Comparison of ENCODE assay signal across 14 cellular contexts in genomic region chr7:137989127-137989526, GRCh38. TPM values are rescaled to one million over a fixed set of nuclear protein-coding genes. Genes with fewer than 3 reads are reported as not detected.
DNase-seq lines count a peak whose midpoint lies in the region; ATAC-seq, FAIRE-seq and TF ChIP-seq lines count a peak whose summit lies in the region.
"Had no signal": no experiment of that assay in that cellular context is flagged by ENCODE, and none has a peak within 500 bp of the region (broad histone marks: within the 10 kb centered on the region; RNA-seq: fewer than 3 reads in every experiment).

No MANE protein-coding gene starts in this region.

- H2AFZ ChIP-seq in SK-N-SH (ENCODE audit: low read depth): no peak overlapping the region
- no peak overlapping the region for H2AFZ ChIP-seq in osteoblast (ENCODE audit: low read length)

- H3K79me2 ChIP-seq in SK-N-SH (ENCODE audit: insufficient read depth) (peaks cover 96% of the 10 kb centered on the region), osteoblast (ENCODE audit: insufficient read depth, low read length) (peaks cover 86% of the 10 kb centered on the region)

- H3K9me3 ChIP-seq in SK-N-SH: no peaks in the 10 kb centered on the region
- no peaks in the 10 kb centered on the region for H3K9me3 ChIP-seq in duodenal mucosa (ENCODE audit: control insufficient read depth in 1 of 2, low read length in 2 of 2)
- H3K9me3 ChIP-seq in osteoblast (ENCODE audit: low read depth, low read length): no peaks in the 10 kb centered on the region
- H3K9me3 ChIP-seq in tibial nerve: no peaks in the 10 kb centered on the region

- 98% methylated on average over 7 of the region's 7 CpGs for WGBS in SK-N-SH (ENCODE audit: low lambda C conversion rate)
- WGBS in tibial nerve, 2 donors: 17 to 20% methylated on average over 7 of the region's 7 CpGs

- peak overlapping the region; percentile 39 to 93; a peak in 2 of 4 replicates for H3K27ac ChIP-seq in SK-N-SH (ENCODE audit: low read depth in 2 of 2, low read length in 1 of 2)
- H3K27ac ChIP-seq in duodenal mucosa (ENCODE audit: low read depth, low read length): peak overlapping the region; percentile 25
- peak overlapping the region; percentile 98 for H3K27ac ChIP-seq in osteoblast (ENCODE audit: low read depth, low read length)
- peak overlapping the region; percentile 19 to 99 (median 84) for H3K27ac ChIP-seq in tibial nerve

- peaks cover 0 to 7% of the 10 kb centered on the region in 2 experiments for H3K36me3 ChIP-seq in SK-N-SH (replicated peaks in 1 of 2; ENCODE audit: control insufficient read depth in 1 of 2, insufficient read depth in 2 of 2, low read length in 1 of 2)
- H3K36me3 ChIP-seq in duodenal mucosa (ENCODE audit: control insufficient read depth in 1 of 2, insufficient read depth in 2 of 2, low read length in 2 of 2): no peaks in the 10 kb centered on the region
- peaks cover 6% of the 10 kb centered on the region for H3K36me3 ChIP-seq in osteoblast (ENCODE audit: insufficient read depth, low read length)
- H3K36me3 ChIP-seq in tibial nerve: no peaks in the 10 kb centered on the region

- no peak for DNase-seq in SK-N-SH
- no peak for DNase-seq in osteoblast (ENCODE audit: insufficient read length, low spot score, missing footprints)
- peak in 1 of 2 donors; percentile 60 for DNase-seq in tibial nerve (ENCODE audit: low spot score in 2 of 2)
- DNase-seq in H54 (ENCODE audit: insufficient read length, low spot score): no peak
- DNase-seq in kidney glomerular epithelial cell (lab: John Stamatoyannopoulos, UW): no peak
- DNase-seq in stimulated activated naive CD8-positive, alpha-beta T cell treated with anti-CD3 and anti-CD28 coated beads, Interleukin-15, Interleukin-2, amounts not matched to agents 100 U/mL and 50 U/mL, for 24 hours: no peak
- DNase-seq: activated CD4-positive, alpha-beta memory T cell treated with anti-CD3 and anti-CD28 coated beads for 36 hours; activated T-cell treated with anti-CD3 and anti-CD28 coated beads, Interleukin-2, amount 50 U/mL, for 48 hours; cerebellar nuclear complex; DMS53; KG1; PC-3 had no signal

- no peaks in the 10 kb centered on the region for H3K9me2 ChIP-seq in SK-N-SH

- TF ChIP-seq POLR2A in tibial nerve (IDR thresholded peaks at IDR 0.05) (no peak), H54 (IDR thresholded peaks at IDR 0.05; ENCODE audit: low read depth, low read length) (no peak)

- peaks cover 45% of the 10 kb centered on the region for H3F3A ChIP-seq in SK-N-SH (replicated peaks; ENCODE audit: insufficient read depth)

- H3K9ac ChIP-seq in SK-N-SH (no peak overlapping the region), duodenal mucosa (ENCODE audit: low read depth in 1 of 2, low read length in 2 of 2) (no peak overlapping the region)

- H3K4me3 ChIP-seq in SK-N-SH (ENCODE audit: low read depth in 2 of 2, low read length in 1 of 2): no peak overlapping the region
- H3K4me3 ChIP-seq in duodenal mucosa (ENCODE audit: low read depth in 1 of 2, low read length in 2 of 2): no peak overlapping the region
- H3K4me3 ChIP-seq in osteoblast (ENCODE audit: insufficient read depth, low read length): no peak overlapping the region
- no peak overlapping the region for H3K4me3 ChIP-seq in tibial nerve

- CTCF ChIA-PET in SK-N-SH (lab: Yijun Ruan, JAX): interaction anchor here (2.8 kb wide), 1 partner anchor 14 kb away, joined by 13 read pairs; the partner anchor contains the start of gene CREB3L2

- H3K4me1 ChIP-seq in SK-N-SH (ENCODE audit: control insufficient read depth in 1 of 2, insufficient read depth in 2 of 2, low read depth in 1 of 2, low read length in 1 of 2) (peaks cover 49 to 61% of the 10 kb centered on the region in 2 experiments), duodenal mucosa (ENCODE audit: control insufficient read depth in 1 of 2, insufficient read depth in 2 of 2, low read length in 2 of 2) (peaks cover 62 to 68% of the 10 kb centered on the region in 2 donors), osteoblast (ENCODE audit: insufficient read depth, low read length) (peaks cover 97% of the 10 kb centered on the region), tibial nerve (peaks cover 0 to 100% (median 86%) of the 10 kb centered on the region in 4 donors)

- H3K27me3 ChIP-seq in SK-N-SH (ENCODE audit: insufficient read depth) (no peaks in the 10 kb centered on the region), duodenal mucosa (ENCODE audit: control insufficient read depth in 1 of 2, insufficient read depth in 2 of 2, low read length in 2 of 2) (no peaks in the 10 kb centered on the region), osteoblast (ENCODE audit: insufficient read depth, low read length) (no peaks in the 10 kb centered on the region), tibial nerve (no peaks in the 10 kb centered on the region)

- TF ChIP-seq EP300 in SK-N-SH (IDR thresholded peaks at IDR 0.05; ENCODE audit: borderline replicate concordance in 1 of 2, low read depth in 1 of 2, low read length in 1 of 2) (no peak), tibial nerve (IDR thresholded peaks at IDR 0.05) (peak in 1 of 2 donors; percentile 42)

- no peak for FAIRE-seq in H54 (lab: Jason Lieb, UNC)

- TF ChIP-seq RAD21 in SK-N-SH (IDR thresholded peaks at IDR 0.05; ENCODE audit: low read length): no peak

- no peak for ATAC-seq in SK-N-SH treated with all-trans-retinoic acid at 6 μM for 48 hours
- no peak for ATAC-seq in stimulated activated naive CD8-positive, alpha-beta T cell treated with anti-CD3 and anti-CD28 coated beads, Interleukin-15, Interleukin-2, amounts not matched to agents 100 U/mL and 50 U/mL, for 24 hours
- ATAC-seq: PC-3 had no signal

- POLR2A ChIA-PET in SK-N-SH (lab: Yijun Ruan, JAX): no interaction called here

- no peak for TF ChIP-seq CTCF in SK-N-SH (IDR thresholded peaks at IDR 0.05)
- TF ChIP-seq CTCF in osteoblast (IDR thresholded peaks at IDR 0.05; ENCODE audit: extremely low read depth, low read depth, low read length): no peak
- TF ChIP-seq CTCF in tibial nerve (IDR thresholded peaks at IDR 0.05): peak in 1 of 5 experiments; percentile 23

- no peaks in the 10 kb centered on the region for H4K20me1 ChIP-seq in SK-N-SH (ENCODE audit: insufficient read depth)
- peaks cover 4% of the 10 kb centered on the region for H4K20me1 ChIP-seq in osteoblast (ENCODE audit: insufficient read depth, low read length)

- H3K4me2 ChIP-seq in SK-N-SH (no peak overlapping the region), osteoblast (ENCODE audit: insufficient read depth, low read length) (peak overlapping the region; percentile 68)

TF ChIP-seq in SK-N-SH, 30 proteins besides CTCF, POLR2A, EP300 and RAD21 (continues in another document):
- TF ChIP-seq YY1 (IDR thresholded peaks at IDR 0.05; ENCODE audit: low read depth): no peak
- no peak for TF ChIP-seq SIN3A (IDR thresholded peaks at IDR 0.05; ENCODE audit: borderline replicate concordance, low read depth, low read length)
- TF ChIP-seq GABPA (IDR thresholded peaks at IDR 0.05; ENCODE audit: low read depth): no peak
- no peak for TF ChIP-seq PBX3 (IDR thresholded peaks at IDR 0.05)
- no peak for TF ChIP-seq USF1 (IDR thresholded peaks at IDR 0.05; ENCODE audit: borderline replicate concordance, low read depth)
- TF ChIP-seq NFIC (IDR thresholded peaks at IDR 0.05; ENCODE audit: borderline replicate concordance): no peak

TF ChIP-seq in SK-N-SH treated with all-trans-retinoic acid at 6 μM for 48 hours, 23 proteins besides CTCF, POLR2A, EP300 and RAD21:
- TF ChIP-seq ZFP30 (CRISPR knock-in tag; IDR thresholded peaks at IDR 0.05) (no peak), CREB5 (CRISPR knock-in tag; IDR thresholded peaks at IDR 0.05; ENCODE audit: low read depth) (no peak), OSR1 (CRISPR knock-in tag; IDR thresholded peaks at IDR 0.05) (no peak), ESRRG (CRISPR knock-in tag; IDR thresholded peaks at IDR 0.05) (no peak), ARNTL (CRISPR knock-in tag; IDR thresholded peaks at IDR 0.05; ENCODE audit: borderline replicate concordance, low read depth) (no peak), TOX (CRISPR knock-in tag; IDR thresholded peaks at IDR 0.05; ENCODE audit: borderline replicate concordance) (no peak), POU6F1 (CRISPR knock-in tag; IDR thresholded peaks at IDR 0.05; ENCODE audit: borderline replicate concordance, low read depth) (no peak), ISL1 (CRISPR knock-in tag; IDR thresholded peaks at IDR 0.05) (no peak), ZNF8 (CRISPR knock-in tag; IDR thresholded peaks at IDR 0.05) (no peak)

RNA-seq across cellular contexts. Expression of gene CREB3L2, which starts 12.8 kb away (rescaled TPM):
- polyA plus RNA-seq in SK-N-SH (2012; rRNA removed): 22.9 and 23.5 TPM in 2 replicates
- 22.5 and 24.7 TPM in 2 replicates for polyA plus RNA-seq in SK-N-SH (2012; cell fraction: cytosol; rRNA removed)
- polyA plus RNA-seq in SK-N-SH (2012; cell fraction: nucleus; rRNA removed): 14.7 and 18.0 TPM in 2 replicates
- 26.5 and 28.6 TPM in 2 replicates for total RNA-seq in osteoblast
- 10 to 100 TPM; 43.5 to 73.0 (median 51.2) TPM for total RNA-seq in tibial nerve

Comparison
In these comparisons a context has a peak if more than half of its experiments do, and no peak if none do; other contexts are left out.
1. H3K27ac ChIP-seq: peak in every context shown above with its lines; median percentile 98 in osteoblast; 84 in tibial nerve; 66 in SK-N-SH; 25 in duodenal mucosa.